ENCODE assay signal across 8 cellular contexts in the genomic region with DNA sequence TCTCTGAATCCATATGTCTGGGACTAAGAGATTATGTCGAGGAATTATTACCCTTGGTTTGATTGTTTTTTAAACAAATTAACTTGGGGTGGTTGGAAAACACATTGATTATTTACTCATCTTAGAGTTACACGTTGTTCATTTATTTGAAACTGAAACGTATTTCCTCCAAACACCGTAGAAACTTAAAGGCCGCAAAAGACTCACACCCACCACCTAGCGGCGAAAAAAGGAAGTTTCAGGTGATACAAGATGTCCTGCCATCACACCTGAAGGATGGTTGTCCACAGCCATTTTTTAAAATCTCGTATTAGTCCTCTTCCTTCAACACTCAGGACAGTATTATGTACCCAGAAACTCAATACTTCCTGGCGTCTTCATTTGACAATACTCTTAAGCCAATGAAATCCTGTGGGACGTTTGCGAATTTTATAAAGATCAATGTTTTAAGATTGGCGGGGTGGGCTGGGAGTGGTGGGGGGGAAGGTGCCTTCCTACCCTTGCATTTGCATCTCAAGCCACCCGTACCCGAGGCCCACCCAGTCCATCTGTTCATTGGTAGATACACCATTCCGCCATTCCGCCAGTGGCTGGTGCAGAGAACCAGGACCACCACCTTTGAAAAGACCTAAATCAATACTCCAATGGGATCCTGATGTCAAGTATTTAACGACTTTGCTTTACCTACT. TPM values are rescaled to one million over a fixed set of nuclear protein-coding genes. Genes with fewer than 3 reads are reported as not detected.
DNase-seq lines count a peak whose midpoint lies in the region; ATAC-seq and TF ChIP-seq lines count a peak whose summit lies in the region.

No MANE protein-coding gene starts in this region.

- WGBS in heart right ventricle, 2 donors = 46 to 52% methylated on average over 17 of the region's 17 CpGs
- WGBS in lung, 2 donors = 41 to 43% methylated on average over 17 of the region's 17 CpGs

- H3K27me3 Mint-ChIP-seq in activated B cell treated with CpG ODN at 0.5 μM for 24 hours = no peaks in the 10 kb centered on the region
- no peaks in the 10 kb centered on the region for H3K27me3 Mint-ChIP-seq in central memory CD8-positive, alpha-beta T cell

- H3K36me3 ChIP-seq in heart right ventricle = no peaks in the 10 kb centered on the region
- H3K36me3 ChIP-seq in lung (ENCODE audit: control insufficient read depth in 2 of 2, insufficient read depth in 2 of 2, low read length in 2 of 2) = no peaks in the 10 kb centered on the region

- H3K9me3 Mint-ChIP-seq in activated B cell treated with CpG ODN at 0.5 μM for 24 hours = no peaks in the 10 kb centered on the region
- H3K9me3 Mint-ChIP-seq in central memory CD8-positive, alpha-beta T cell = no peaks in the 10 kb centered on the region

- H3K4me3 Mint-ChIP-seq in activated B cell treated with CpG ODN at 0.5 μM for 24 hours = peak overlapping the region; percentile 77
- peak overlapping the region; percentile 59 for H3K4me3 Mint-ChIP-seq in central memory CD8-positive, alpha-beta T cell

- POLR2A ChIA-PET in activated B cell treated with CpG ODN at 0.5 μM for 24 hours (lab: Charles Lee) = interaction anchor here (0.7 kb wide), 1 partner anchor 73 kb away, joined by 3 read pairs; no protein-coding TSS in a partner anchor

- intact Hi-C loops in heart right ventricle (cut with DNase I) = loop anchor here in 7 of 10 donors (2.0 to 10.0 kb wide), 10 partner anchors 63 to 456 kb away; partner anchors contain the start of gene TM9SF3 (in 4 of the 7)
- intact Hi-C loops in left ventricle myocardium superior (cut with micrococcal nuclease) = no loop called here
- intact Hi-C loops in activated B cell treated with CpG ODN at 0.5 μM for 24 hours (cut with micrococcal nuclease) = loop anchor here (1.0 to 10.0 kb wide), 9 partner anchors 41 to 244 kb away; partner anchors contain the start of gene TM9SF3

- H3K9me3 ChIP-seq in heart right ventricle (no peaks in the 10 kb centered on the region), lung (ENCODE audit: control insufficient read depth in 2 of 2, insufficient read depth in 1 of 2, low read length in 1 of 2) (no peaks in the 10 kb centered on the region)

- CTCF ChIA-PET in activated B cell treated with CpG ODN at 0.5 μM for 24 hours (lab: Charles Lee) = interaction anchor here (1.0 to 1.9 kb wide), 7 partner anchors 57 to 190 kb away, joined by 3 to 10 read pairs (median 3); no protein-coding TSS in a partner anchor

- H3K4me1 Mint-ChIP-seq in activated B cell treated with CpG ODN at 0.5 μM for 24 hours = peaks cover 46% of the 10 kb centered on the region
- H3K4me1 Mint-ChIP-seq in central memory CD8-positive, alpha-beta T cell = peaks cover 35% of the 10 kb centered on the region

- DNase-seq in heart right ventricle (peak in 1 of 2 donors; percentile 54), left ventricle myocardium superior (no peak), NCI-H1694 treated with DMSO at 0.1 percent for 48 hours (lab: John Stamatoyannopoulos, UW) (peak; percentile 10), activated B cell treated with CpG ODN at 0.5 μM for 24 hours (peak; percentile 50), lung (ENCODE audit: low spot score) (peak; percentile 74)
- DNase-seq in central memory CD8-positive, alpha-beta T cell (ENCODE audit: low spot score in 2 of 2) = peak; percentile 69 to 76
- DNase-seq in stimulated activated CD8-positive, alpha-beta memory T cell treated with anti-CD3 and anti-CD28 coated beads, Interleukin-12 subunit alpha, Interleukin-12 subunit beta, amount 100 ng/mL, for 4 hours (ENCODE audit: low read depth) = peak; percentile 56

- peak overlapping the region in 1 of 10 donors; percentile 94 for H3K4me3 ChIP-seq in heart right ventricle
- H3K4me3 ChIP-seq in lung = no peak overlapping the region

- H3K27me3 ChIP-seq in heart right ventricle (no peaks in the 10 kb centered on the region), lung (ENCODE audit: control insufficient read depth, insufficient read depth) (no peaks in the 10 kb centered on the region)

- H3K36me3 Mint-ChIP-seq in activated B cell treated with CpG ODN at 0.5 μM for 24 hours (ENCODE audit: low read depth) = peaks cover 16% of the 10 kb centered on the region
- H3K36me3 Mint-ChIP-seq in central memory CD8-positive, alpha-beta T cell (ENCODE audit: insufficient read depth) = peaks cover 9% of the 10 kb centered on the region

- ATAC-seq in heart right ventricle (no peak), left ventricle myocardium superior (no peak), activated B cell treated with CpG ODN at 0.5 μM for 24 hours (ENCODE audit: low read depth) (no peak), lung (ENCODE audit: insufficient read depth, low FRiP score) (no peak), GM21723 (IDR thresholded peaks at IDR 0.05; ENCODE audit: unreplicated experiment) (no peak)
- ATAC-seq in central memory CD8-positive, alpha-beta T cell (replicated peaks; ENCODE audit: extremely low read depth, poor library complexity, severe bottlenecking) = no peak

- H3K27ac ChIP-seq in heart right ventricle = peak overlapping the region in 6 of 10 donors; percentile 92 to 98 (median 95)
- H3K27ac ChIP-seq in lung (ENCODE audit: low read depth in 1 of 2, low read length in 1 of 2) = no peak overlapping the region

- peak overlapping the region; percentile 82 for H3K27ac Mint-ChIP-seq in activated B cell treated with CpG ODN at 0.5 μM for 24 hours
- H3K27ac Mint-ChIP-seq in central memory CD8-positive, alpha-beta T cell (ENCODE audit: low read depth) = peak overlapping the region; percentile 95

- H3K4me1 ChIP-seq in heart right ventricle (peaks cover under 1 to 44% (median 33%) of the 10 kb centered on the region in 9 donors), lung (ENCODE audit: control insufficient read depth in 2 of 2, insufficient read depth in 2 of 2, low read length in 2 of 2) (peaks cover 5 to 6% of the 10 kb centered on the region in 2 donors)

- TF ChIP-seq CTCF in heart right ventricle (IDR thresholded peaks at IDR 0.05) = peak; percentile 62 to 83 (median 77)
- peak; percentile 72 for TF ChIP-seq CTCF in activated B cell treated with CpG ODN at 0.5 μM for 24 hours (IDR thresholded peaks at IDR 0.05)
- peak; percentile 62 for TF ChIP-seq CTCF in lung (IDR thresholded peaks at IDR 0.05; ENCODE audit: control extremely low read depth, extremely low read depth)

RNA-seq across cellular contexts. Expression of gene LCOR, which starts 1.4 kb away (rescaled TPM):
- total RNA-seq in heart right ventricle (10 to 100 TPM; 18.8 to 28.8 (median 24.3) TPM), left ventricle myocardium superior (19.8 TPM), activated B cell treated with CpG ODN at 0.5 μM for 24 hours (42.8 and 54.9 TPM in 2 replicates), lung (10 to 100 TPM; 28.3 to 68.4 TPM)
- polyA plus RNA-seq in heart right ventricle (1 to 10 TPM; 1.6 to 4.8 TPM), lung (1 to 10 TPM; 3.3 to 7.4 TPM)

Comparison
In these comparisons a context has a peak if more than half of its experiments do, and no peak if none do; other contexts are left out.
1. H3K27ac ChIP-seq: peak in heart right ventricle (6 of 10); none in lung (0 of 2).
2. Peak in every context shown above with its lines, with median percentiles within 50 percentile points of each other: CTCF ChIP-seq.